ENCODE assay signal across 8 cellular contexts in the genomic region with DNA sequence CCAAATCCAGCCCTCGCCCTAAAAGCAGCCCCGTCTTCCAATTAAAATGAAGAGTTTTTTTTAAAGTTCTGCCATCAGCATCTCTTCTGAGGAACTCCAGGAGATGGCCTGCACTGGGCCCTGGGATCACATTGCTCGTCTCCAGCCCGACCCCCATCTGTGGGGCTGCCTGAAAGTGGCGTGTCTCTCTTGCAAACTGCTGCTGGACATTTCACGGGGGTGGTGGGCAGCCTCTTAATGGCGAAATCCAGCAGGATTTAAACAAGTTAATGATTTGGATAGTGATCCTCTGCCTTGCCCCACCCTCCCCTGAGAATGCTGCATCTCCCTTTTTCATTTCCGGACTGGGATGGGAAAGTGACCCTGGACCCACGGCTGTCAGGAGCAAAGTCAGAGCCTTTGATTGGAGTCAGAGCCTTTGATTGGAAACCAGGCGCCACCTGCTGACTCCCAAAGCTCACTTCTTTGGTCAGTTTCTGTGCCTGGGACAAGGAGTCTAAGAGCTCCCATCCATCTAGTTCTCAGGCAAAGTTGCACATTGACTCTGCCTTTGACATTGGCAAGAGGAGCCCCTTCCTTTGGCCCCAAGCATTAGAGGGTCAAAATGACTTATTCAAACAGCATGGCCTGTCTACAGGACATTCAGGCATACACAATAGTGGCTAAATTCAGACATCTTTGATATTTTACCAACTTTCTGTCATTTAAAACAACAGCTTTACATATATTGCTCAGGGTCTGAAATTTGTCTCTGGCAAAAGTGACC.
DNase-seq lines count a peak whose midpoint lies in the region; ATAC-seq, FAIRE-seq and TF ChIP-seq lines count a peak whose summit lies in the region.

No MANE protein-coding gene starts in this region.

- TF ChIP-seq CTCF in OCI-LY7 (conservative IDR thresholded peaks at IDR 0.05; ENCODE audit: low read length): peak; percentile 80
- peak; percentile 33 to 80 (median 80) for TF ChIP-seq CTCF in H1 (IDR thresholded peaks at IDR 0.05; ENCODE audit: control extremely low read depth in 1 of 3, insufficient read depth in 1 of 3, low read depth in 1 of 3, low read length in 3 of 3)

- H3K4me1 ChIP-seq in OCI-LY7 (ENCODE audit: insufficient read depth, low read length, poor library complexity, severe bottlenecking): no peaks in the 10 kb centered on the region
- peaks cover 0 to 3% (median 0%) of the 10 kb centered on the region in 4 experiments; a peak in 1 of 7 replicates for H3K4me1 ChIP-seq in H1 (replicated peaks in 1 of 4; ENCODE audit: control insufficient read depth in 3 of 4, insufficient read depth in 4 of 4, low read length in 3 of 4)
- H3K4me1 ChIP-seq in mesenchymal stem cell (ENCODE audit: control insufficient read depth, insufficient read depth, low read depth, low read length): peaks cover 13% of the 10 kb centered on the region

- no peak overlapping the region for H2BK20ac ChIP-seq in H1 (ENCODE audit: low read length)

- no peak overlapping the region for H3K18ac ChIP-seq in H1 (ENCODE audit: extremely low read depth, low read length)
- no peak overlapping the region for H3K18ac ChIP-seq in mesenchymal stem cell (ENCODE audit: low read depth in 1 of 2, low read length in 2 of 2)

- no peak overlapping the region for H4K8ac ChIP-seq in H1 (ENCODE audit: extremely low read depth, insufficient read depth, low read length)
- H4K8ac ChIP-seq in mesenchymal stem cell (ENCODE audit: low read length): no peak overlapping the region

- peak; percentile 55 for FAIRE-seq in H1 (lab: Jason Lieb, UNC)

- H2BK15ac ChIP-seq in H1 (ENCODE audit: low read length) (no peak overlapping the region), mesenchymal stem cell (ENCODE audit: low read depth, poor library complexity, severe bottlenecking) (no peak overlapping the region)

- no peaks in the 10 kb centered on the region for H3K79me1 ChIP-seq in H1 (ENCODE audit: low read depth, low read length)
- peaks cover 9% of the 10 kb centered on the region for H3K79me1 ChIP-seq in mesenchymal stem cell (replicated peaks; ENCODE audit: low read length, poor library complexity, severe bottlenecking)

- no peak overlapping the region for H3K56ac ChIP-seq in H1 (replicated peaks; ENCODE audit: insufficient read length, low read depth, low read length)

- TF ChIP-seq RAD21 in H1 (IDR thresholded peaks at IDR 0.05 in 1 of 2, conservative IDR thresholded peaks at IDR 0.05 in 1 of 2; ENCODE audit: low read depth in 2 of 2, low read length in 2 of 2): peak; percentile 92 to 95

- no peak overlapping the region for H2BK12ac ChIP-seq in H1 (ENCODE audit: low read depth, low read length)
- no peak overlapping the region for H2BK12ac ChIP-seq in mesenchymal stem cell (ENCODE audit: low read length in 2 of 2)

- H4K91ac ChIP-seq in H1 (replicated peaks; ENCODE audit: insufficient read length, low read length) (no peak overlapping the region), mesenchymal stem cell (ENCODE audit: low read length) (no peak overlapping the region)

- ATAC-seq in GM18868 (IDR thresholded peaks at IDR 0.05; ENCODE audit: unreplicated experiment) (no peak), GM18873 (IDR thresholded peaks at IDR 0.05; ENCODE audit: low FRiP score, unreplicated experiment) (no peak)

- H3K9me3 ChIP-seq in OCI-LY7 (ENCODE audit: low read length): no peaks in the 10 kb centered on the region
- no peaks in the 10 kb centered on the region for H3K9me3 ChIP-seq in H1 (ENCODE audit: insufficient read depth in 2 of 2, low read depth in 1 of 2, low read length in 1 of 2)
- no peaks in the 10 kb centered on the region for H3K9me3 ChIP-seq in mesenchymal stem cell (ENCODE audit: control insufficient read depth, low read length)

- H2AFZ ChIP-seq in OCI-LY7 (ENCODE audit: low read length): no peak overlapping the region
- H2AFZ ChIP-seq in H1 (ENCODE audit: low read length): no peak overlapping the region
- no peak overlapping the region for H2AFZ ChIP-seq in mesenchymal stem cell (ENCODE audit: low read depth, low read length)

- H2BK120ac ChIP-seq in H1 (replicated peaks; ENCODE audit: low read depth, low read length): no peak overlapping the region
- H2BK120ac ChIP-seq in mesenchymal stem cell (ENCODE audit: low read depth, low read length): no peak overlapping the region

- no peaks in the 10 kb centered on the region for H4K20me1 ChIP-seq in OCI-LY7 (ENCODE audit: insufficient read depth, low read length)
- H4K20me1 ChIP-seq in H1 (replicated peaks in 1 of 2; ENCODE audit: control insufficient read depth in 1 of 2, insufficient read depth in 2 of 2, low read length in 2 of 2): no peaks in the 10 kb centered on the region

- no peaks in the 10 kb centered on the region for H3K79me2 ChIP-seq in OCI-LY7 (ENCODE audit: insufficient read depth, low read depth, low read length)
- no peaks in the 10 kb centered on the region; a peak in 1 of 4 replicates for H3K79me2 ChIP-seq in H1 (ENCODE audit: control insufficient read depth in 1 of 2, insufficient read depth in 2 of 2, low read length in 2 of 2)

- TF ChIP-seq EP300 in H1 (IDR thresholded peaks at IDR 0.05; ENCODE audit: borderline replicate concordance in 1 of 2, low read depth in 2 of 2, low read length in 2 of 2): no peak

- peak; percentile 61 for DNase-seq in DMS153 (lab: John Stamatoyannopoulos, UW)
- peak; percentile 45 for DNase-seq in HS-5 (ENCODE audit: low read depth)
- DNase-seq in OCI-LY7 (ENCODE audit: low spot score): peak; percentile 54
- DNase-seq in H1 (ENCODE audit: low read depth in 1 of 2, low spot score in 2 of 2): peak; percentile 31 to 69
- peak; percentile 76 for DNase-seq in mesenchymal stem cell
- no peak for DNase-seq in Kasumi-1 (lab: John Stamatoyannopoulos, UW)

- H2AK5ac ChIP-seq in H1 (ENCODE audit: low read depth, low read length) (no peak overlapping the region), mesenchymal stem cell (ENCODE audit: low read length, severe bottlenecking) (peak overlapping the region; percentile 61)

- H3K27me3 ChIP-seq in H1 (replicated peaks in 1 of 4; ENCODE audit: control insufficient read depth in 3 of 4, extremely low read depth in 1 of 4, insufficient read depth in 3 of 4, low read length in 3 of 4) (no peaks in the 10 kb centered on the region), mesenchymal stem cell (ENCODE audit: control insufficient read depth in 1 of 2, insufficient read depth in 1 of 2, low read length in 2 of 2) (peaks cover 0 to 8% of the 10 kb centered on the region in 2 experiments)

- H3K23ac ChIP-seq in H1 (ENCODE audit: insufficient read length): no peak overlapping the region
- no peak overlapping the region for H3K23ac ChIP-seq in mesenchymal stem cell (ENCODE audit: low read length in 2 of 2)

- H3K4ac ChIP-seq in H1 (replicated peaks; ENCODE audit: insufficient read length, low read depth, low read length) (no peak overlapping the region), mesenchymal stem cell (ENCODE audit: low read depth in 1 of 2, low read length in 2 of 2) (peak overlapping the region in 1 of 2 experiments; percentile 60)

- no peak overlapping the region for H3K14ac ChIP-seq in H1 (ENCODE audit: insufficient read length)
- no peak overlapping the region for H3K14ac ChIP-seq in mesenchymal stem cell (ENCODE audit: low read length in 2 of 2)

- BruUV-seq in OCI-LY7 (replicated peaks; lab: Mats Ljungman, UMichigan): no TSS peak

- CTCF ChIA-PET in OCI-LY7 (lab: Charles Lee; ENCODE audit: unreplicated experiment) (no interaction called here), H1 (lab: Charles Lee; ENCODE audit: partially characterized antibody) (interaction anchor here (0.8 to 5.0 kb wide), 37 partner anchors 8 to 957 kb away, joined by 3 to 35 read pairs (median 4); no protein-coding TSS in a partner anchor)

- H3K27ac ChIP-seq in OCI-LY7 (ENCODE audit: low read depth, low read length, poor library complexity, severe bottlenecking) (no peak overlapping the region), H1 (ENCODE audit: low read depth, low read length) (no peak overlapping the region), mesenchymal stem cell (ENCODE audit: low read length, poor library complexity, severe bottlenecking) (no peak overlapping the region)

- H4K5ac ChIP-seq in H1 (ENCODE audit: insufficient read length, low read depth, low read length): no peak overlapping the region

- WGBS in H1 (ENCODE audit: extremely low coverage in 1 of 2, insufficient coverage in 1 of 2, insufficient read length in 1 of 2, insufficient replicate concordance in 2 of 2, low coverage in 1 of 2, low lambda C conversion rate in 2 of 2, missing lambda C conversion rate in 1 of 2), 2 experiments: 77% methylated on average over 10 of the region's 10 CpGs; no CpG with 5 or more reads in 1 of the 2 experiments
- 60% methylated on average over 10 of the region's 10 CpGs for WGBS in mesenchymal stem cell

- H3K9ac ChIP-seq in H1 (replicated peaks in 1 of 4; ENCODE audit: extremely low read depth in 1 of 4, low read depth in 3 of 4, low read length in 3 of 4) (no peak overlapping the region), mesenchymal stem cell (ENCODE audit: low read length) (no peak overlapping the region)

- TF ChIP-seq POLR2A in H1 (IDR thresholded peaks at IDR 0.05; ENCODE audit: control extremely low read depth in 1 of 2, low read depth in 2 of 2, low read length in 2 of 2): no peak

- intact Hi-C loops in OCI-LY7 (cut with micrococcal nuclease; ENCODE audit: unreplicated experiment): loop anchor here (2.0 kb wide), 1 partner anchor 556 kb away; no protein-coding TSS in a partner anchor

- H2BK5ac ChIP-seq in H1 (ENCODE audit: low read depth, low read length): no peak overlapping the region
- no peak overlapping the region for H2BK5ac ChIP-seq in mesenchymal stem cell (ENCODE audit: low read depth, low read length, poor library complexity, severe bottlenecking)

- H3K36me3 ChIP-seq in OCI-LY7 (ENCODE audit: insufficient read depth, low read length): no peaks in the 10 kb centered on the region
- no peaks in the 10 kb centered on the region for H3K36me3 ChIP-seq in H1 (ENCODE audit: control insufficient read depth in 2 of 4, insufficient read depth in 4 of 4, low read length in 3 of 4)
- no peaks in the 10 kb centered on the region for H3K36me3 ChIP-seq in mesenchymal stem cell (ENCODE audit: control insufficient read depth in 1 of 2, insufficient read depth in 2 of 2, low read depth in 1 of 2, low read length in 2 of 2)

- POLR2A ChIA-PET in OCI-LY7 (lab: Charles Lee) (interaction anchor here (1.4 kb wide), 1 partner anchor 8 kb away, joined by 4 read pairs; no protein-coding TSS in a partner anchor), H1 (lab: Charles Lee; ENCODE audit: partially characterized antibody) (no interaction called here)

- no peaks in the 10 kb centered on the region for H3K9me2 ChIP-seq in OCI-LY7 (ENCODE audit: insufficient read depth, low read length)

- no peak overlapping the region for H3K4me2 ChIP-seq in OCI-LY7 (ENCODE audit: low read length)
- no peak overlapping the region for H3K4me2 ChIP-seq in H1 (ENCODE audit: insufficient read depth in 1 of 2, low read depth in 2 of 2, low read length in 2 of 2)
- H3K4me2 ChIP-seq in mesenchymal stem cell (ENCODE audit: low read length, poor library complexity, severe bottlenecking): no peak overlapping the region

- no peaks in the 10 kb centered on the region for H3K23me2 ChIP-seq in H1 (ENCODE audit: low read depth, low read length)

- H3K4me3 ChIP-seq in OCI-LY7 (ENCODE audit: low read depth, low read length, poor library complexity, severe bottlenecking) (no peak overlapping the region), H1 (ENCODE audit: extremely low read depth in 1 of 4, insufficient read depth in 2 of 4, low read depth in 3 of 4, low read length in 4 of 4) (no peak overlapping the region), mesenchymal stem cell (ENCODE audit: insufficient read depth in 1 of 2, low read depth in 1 of 2, low read length in 2 of 2) (no peak overlapping the region)

Comparison
In these comparisons a context has a peak if more than half of its experiments do, and no peak if none do; other contexts are left out.
1. DNase-seq: peak in DMS153 (single experiment), HS-5 (single experiment), OCI-LY7 (single experiment), H1 (2 of 2) and mesenchymal stem cell (single experiment); none in Kasumi-1 (0 of 2).